ENCODE assay signal across 13 cellular contexts in genomic region chr5:32687167-32687831, GRCh38. TPM values are rescaled to one million over a fixed set of nuclear protein-coding genes. Genes with fewer than 3 reads are reported as not detected.
DNase-seq lines count a peak whose midpoint lies in the region; ATAC-seq and TF ChIP-seq lines count a peak whose summit lies in the region.
"Had no signal": no experiment of that assay in that cellular context is flagged by ENCODE, and none has a peak within 500 bp of the region (broad histone marks: within the 10 kb centered on the region; RNA-seq: fewer than 3 reads in every experiment).

No MANE protein-coding gene starts in this region.

- H3K27me3 Mint-ChIP-seq in nephron (ENCODE audit: low read depth), result peaks cover 7% of the 10 kb centered on the region
- peaks cover 2% of the 10 kb centered on the region for H3K27me3 Mint-ChIP-seq in neural progenitor cell (ENCODE audit: insufficient read depth, low read depth)
- peaks cover 4% of the 10 kb centered on the region for H3K27me3 Mint-ChIP-seq in mesothelial cell of epicardium (ENCODE audit: low read depth)

- H3K27ac Mint-ChIP-seq in nephron (peak overlapping the region in 2 of 3 experiments; percentile 81 to 83), neural progenitor cell (no peak overlapping the region), mesothelial cell of epicardium (no peak overlapping the region)
- H3K27ac Mint-ChIP-seq: activated B cell treated with CpG ODN at 0.5 μM for 24 hours had no signal

- H3K9me3 ChIP-seq in GM23248 (ENCODE audit: low read depth) (no peaks in the 10 kb centered on the region), neural progenitor cell (ENCODE audit: low read depth) (no peaks in the 10 kb centered on the region)

- peaks cover 17% of the 10 kb centered on the region for H3F3A ChIP-seq in GM23248 (ENCODE audit: insufficient read depth)
- H3F3A ChIP-seq in neural progenitor cell (ENCODE audit: low read depth), result no peaks in the 10 kb centered on the region

- peaks cover 26% of the 10 kb centered on the region for H3K4me1 Mint-ChIP-seq in nephron
- no peaks in the 10 kb centered on the region for H3K4me1 Mint-ChIP-seq in neural progenitor cell
- peaks cover 15% of the 10 kb centered on the region for H3K4me1 Mint-ChIP-seq in mesothelial cell of epicardium
- H3K4me1 Mint-ChIP-seq: activated B cell treated with CpG ODN at 0.5 μM for 24 hours had no signal

- no peaks in the 10 kb centered on the region for H3K9me2 ChIP-seq in GM23248 (ENCODE audit: insufficient read depth)

- no peak for TF ChIP-seq CTCF in nephron (IDR thresholded peaks at IDR 0.05; ENCODE audit: unreplicated experiment in 3 of 3)
- no peak for TF ChIP-seq CTCF in neural progenitor cell (IDR thresholded peaks at IDR 0.05)
- no peak for TF ChIP-seq CTCF in mesothelial cell of epicardium (IDR thresholded peaks at IDR 0.05; ENCODE audit: unreplicated experiment)

- H3K9me3 Mint-ChIP-seq in nephron, result peaks cover 23% of the 10 kb centered on the region
- H3K9me3 Mint-ChIP-seq in neural progenitor cell, result peaks cover 18% of the 10 kb centered on the region
- H3K9me3 Mint-ChIP-seq in mesothelial cell of epicardium, result peaks cover 31% of the 10 kb centered on the region

- peaks cover 33% of the 10 kb centered on the region for H3K4me1 ChIP-seq in GM23248 (ENCODE audit: insufficient read depth)
- H3K4me1 ChIP-seq in neural progenitor cell, result no peaks in the 10 kb centered on the region

- H3K36me3 ChIP-seq in GM23248 (ENCODE audit: low read depth), result no peaks in the 10 kb centered on the region
- H3K36me3 ChIP-seq in neural progenitor cell, result no peaks in the 10 kb centered on the region

- peak; percentile 31 for DNase-seq in GM23248
- DNase-seq in NCI-H226, result peak; percentile 70
- peak; percentile 28 for DNase-seq in dermis blood vessel endothelial cell
- DNase-seq in neural progenitor cell (ENCODE audit: low spot score), result no peak
- DNase-seq in anterior cingulate cortex (lab: John Stamatoyannopoulos, UW), result no peak
- DNase-seq in mesothelial cell of epicardium (ENCODE audit: low spot score in 2 of 2, unreplicated experiment in 2 of 2), result no peak
- DNase-seq: activated B cell treated with CpG ODN at 0.5 μM for 24 hours, midbrain, MM.1S had no signal

- H3K9ac ChIP-seq in GM23248 (no peak overlapping the region), neural progenitor cell (no peak overlapping the region)

- H4K20me1 ChIP-seq in GM23248 (ENCODE audit: insufficient read depth), result no peaks in the 10 kb centered on the region
- H4K20me1 ChIP-seq in neural progenitor cell (ENCODE audit: low read depth), result no peaks in the 10 kb centered on the region

- H3K4me2 ChIP-seq in GM23248 (ENCODE audit: unreplicated experiment), result no peak overlapping the region
- no peak overlapping the region for H3K4me2 ChIP-seq in neural progenitor cell
- H3K4me2 ChIP-seq: smooth muscle cell had no signal

- H2AFZ ChIP-seq in GM23248, result 0 out of 2 replicates have a peak overlapping the region, but pooled peaks have one; percentile 3
- no peak overlapping the region for H2AFZ ChIP-seq in neural progenitor cell (replicated peaks)

- no peak overlapping the region for H3K4me3 Mint-ChIP-seq in nephron
- H3K4me3 Mint-ChIP-seq in neural progenitor cell, result no peak overlapping the region
- no peak overlapping the region for H3K4me3 Mint-ChIP-seq in mesothelial cell of epicardium
- H3K4me3 Mint-ChIP-seq: activated B cell treated with CpG ODN at 0.5 μM for 24 hours had no signal

- H3K79me2 ChIP-seq in GM23248 (ENCODE audit: insufficient read depth) (no peaks in the 10 kb centered on the region), neural progenitor cell (ENCODE audit: low read depth) (no peaks in the 10 kb centered on the region)

- no peak overlapping the region for H3K4me3 ChIP-seq in GM23248
- H3K4me3 ChIP-seq in neural progenitor cell, result no peak overlapping the region
- H3K4me3 ChIP-seq: smooth muscle cell had no signal

- no peak for ATAC-seq in HG02642 (IDR thresholded peaks at IDR 0.05; ENCODE audit: poor library complexity, unreplicated experiment)
- ATAC-seq: Panc1 had no signal

- WGBS in GM23248 (ENCODE audit: low coverage in 1 of 2, low lambda C conversion rate in 2 of 2, missing lambda C conversion rate in 2 of 2), 2 experiments, result 90 to 93% methylated on average over 1 of the region's 1 CpG

- in situ Hi-C loops in GM23248 (cut with MboI), result no loop called here

- H3K36me3 Mint-ChIP-seq in nephron (ENCODE audit: low read depth) (no peaks in the 10 kb centered on the region), neural progenitor cell (no peaks in the 10 kb centered on the region), mesothelial cell of epicardium (peaks cover 3% of the 10 kb centered on the region)

- H3K27ac ChIP-seq in GM23248 (no peak overlapping the region), neural progenitor cell (no peak overlapping the region)

- no peaks in the 10 kb centered on the region for H3K27me3 ChIP-seq in GM23248 (replicated peaks; ENCODE audit: insufficient read depth)
- H3K27me3 ChIP-seq in neural progenitor cell, result no peaks in the 10 kb centered on the region

RNA-seq across cellular contexts. Expression of gene NPR3, which starts 23.8 kb away (rescaled TPM):
- total RNA-seq in GM23248 (2014; rRNA removed; shearing (Covaris generic)), result 87.1 and 97.0 TPM in 2 replicates
- polyA plus RNA-seq in GM23248 (2016; fragmentation: Nextera tagmentation; extraction: Ambion mirVana), result 37.6 and 39.2 TPM in 2 replicates
- total RNA-seq in dermis blood vessel endothelial cell, result 0.65 and 1.5 TPM in 2 replicates
- 0.31 TPM in 1 of 2 replicates, not detected in the other for total RNA-seq in neural progenitor cell (ENCODE audit: low replicate concordance)
- 3.3 to 4.1 TPM (median 3.8 TPM) in 3 replicates for total RNA-seq in mesothelial cell of epicardium
- total RNA-seq: activated B cell treated with CpG ODN at 0.5 μM for 24 hours had no signal

Comparison
In these comparisons a context has a peak if more than half of its experiments do, and no peak if none do; other contexts are left out.
1. DNase-seq: peak in GM23248 (single experiment), NCI-H226 (single experiment) and dermis blood vessel endothelial cell (single experiment); none in neural progenitor cell (single experiment), anterior cingulate cortex (0 of 58) and mesothelial cell of epicardium (0 of 2).
2. H3K27ac Mint-ChIP-seq: peak in nephron (2 of 3); none in neural progenitor cell (single experiment) and mesothelial cell of epicardium (single experiment).
3. RNA of gene NPR3, which starts 23.8 kb away (total RNA-seq): 87.1 to 97.0 TPM in GM23248; 3.3 to 4.1 TPM in mesothelial cell of epicardium, 0.65 to 1.5 TPM in dermis blood vessel endothelial cell and 0.31 TPM in neural progenitor cell; every median in the first group is over 10 times any median in the second.